In genomic region chr14:88007608-88008007, GRCh38 we compare ENCODE assay signal across 21 cellular contexts. TPM values are rescaled to one million over a fixed set of nuclear protein-coding genes. Genes with fewer than 3 reads are reported as not detected.
DNase-seq lines count a peak whose midpoint lies in the region; ATAC-seq lines count a peak whose summit lies in the region.
"Had no signal": no experiment of that assay in that cellular context is flagged by ENCODE, and none has a peak within 500 bp of the region (broad histone marks: within the 10 kb centered on the region; RNA-seq: fewer than 3 reads in every experiment).

No MANE protein-coding gene starts in this region.

- intact Hi-C loops in activated naive CD4-positive, alpha-beta T cell treated with anti-CD3 and anti-CD28 coated beads for 36 hours (cut with micrococcal nuclease), result loop anchor here (1.0 to 5.0 kb wide), 5 partner anchors 9 to 1619 kb away; partner anchors contain the start of genes EML5 and ZC3H14

- H3K9me3 Mint-ChIP-seq in activated naive CD4-positive, alpha-beta T cell treated with anti-CD3 and anti-CD28 coated beads for 36 hours, result no peaks in the 10 kb centered on the region
- H3K9me3 Mint-ChIP-seq in T-cell, result no peaks in the 10 kb centered on the region
- H3K9me3 Mint-ChIP-seq in central memory CD8-positive, alpha-beta T cell, result no peaks in the 10 kb centered on the region
- no peaks in the 10 kb centered on the region for H3K9me3 Mint-ChIP-seq in stimulated activated naive B cell treated with anti-CD40 and anti-IgM and Interleukin-4, amounts not matched to agents 10 μg/mL and 1 μg/mL and 100 μg/mL, for 72 hours
- H3K9me3 Mint-ChIP-seq: neural progenitor cell had no signal

- H3K4me1 Mint-ChIP-seq in activated naive CD4-positive, alpha-beta T cell treated with anti-CD3 and anti-CD28 coated beads for 36 hours (ENCODE audit: low read depth), result peaks cover 66% of the 10 kb centered on the region
- H3K4me1 Mint-ChIP-seq in T-cell, result peaks cover 75 to 78% (median 76%) of the 10 kb centered on the region in 3 donors
- H3K4me1 Mint-ChIP-seq in central memory CD8-positive, alpha-beta T cell, result peaks cover 71% of the 10 kb centered on the region
- H3K4me1 Mint-ChIP-seq in stimulated activated naive B cell treated with anti-CD40 and anti-IgM and Interleukin-4, amounts not matched to agents 10 μg/mL and 1 μg/mL and 100 μg/mL, for 72 hours, result peaks cover 35 to 62% of the 10 kb centered on the region in 2 donors
- H3K4me1 Mint-ChIP-seq: neural progenitor cell had no signal

- H3K36me3 Mint-ChIP-seq in activated naive CD4-positive, alpha-beta T cell treated with anti-CD3 and anti-CD28 coated beads for 36 hours (ENCODE audit: low read depth), result peaks cover 39% of the 10 kb centered on the region
- H3K36me3 Mint-ChIP-seq in T-cell, result peaks cover 31% of the 10 kb centered on the region
- peaks cover 29% of the 10 kb centered on the region for H3K36me3 Mint-ChIP-seq in central memory CD8-positive, alpha-beta T cell (ENCODE audit: insufficient read depth)
- H3K36me3 Mint-ChIP-seq in stimulated activated naive B cell treated with anti-CD40 and anti-IgM and Interleukin-4, amounts not matched to agents 10 μg/mL and 1 μg/mL and 100 μg/mL, for 72 hours, result peaks cover 14 to 26% of the 10 kb centered on the region in 2 donors
- H3K36me3 Mint-ChIP-seq: neural progenitor cell had no signal

- peak overlapping the region; percentile 83 for H3K27ac Mint-ChIP-seq in activated naive CD4-positive, alpha-beta T cell treated with anti-CD3 and anti-CD28 coated beads for 36 hours
- H3K27ac Mint-ChIP-seq in T-cell, result peak overlapping the region; percentile 79 to 88
- peak overlapping the region; percentile 86 for H3K27ac Mint-ChIP-seq in central memory CD8-positive, alpha-beta T cell (ENCODE audit: low read depth)
- H3K27ac Mint-ChIP-seq in stimulated activated naive B cell treated with anti-CD40 and anti-IgM and Interleukin-4, amounts not matched to agents 10 μg/mL and 1 μg/mL and 100 μg/mL, for 72 hours, result no peak overlapping the region
- H3K27ac Mint-ChIP-seq: neural progenitor cell, progenitor cell of endocrine pancreas had no signal

- CTCF ChIA-PET in activated naive CD4-positive, alpha-beta T cell treated with anti-CD3 and anti-CD28 coated beads for 36 hours (lab: Charles Lee), result interaction anchor here (0.7 kb wide), 2 partner anchors 10 kb away, joined by 3 to 4 read pairs; no protein-coding TSS in a partner anchor
- CTCF ChIA-PET in T-cell (lab: Charles Lee), result interaction anchor here in 1 of 2 donors (1.8 to 2.9 kb wide), 3 partner anchors 13 to 62 kb away, joined by 10 to 13 read pairs (median 13); partner anchors contain the start of gene GALC

- POLR2A ChIA-PET in T-cell (lab: Charles Lee), result interaction anchor here in 1 of 2 donors (0.6 to 4.1 kb wide), 2 partner anchors 12 to 40 kb away, joined by 3 to 59 read pairs; no protein-coding TSS in a partner anchor

- no peak for DNase-seq in activated naive CD4-positive, alpha-beta T cell treated with anti-CD3 and anti-CD28 coated beads for 36 hours
- no peak for DNase-seq in activated naive CD4-positive, alpha-beta T cell treated with Interleukin-2 at 50 U/mL for 16 hours
- no peak for DNase-seq in T-cell
- DNase-seq in central memory CD8-positive, alpha-beta T cell (ENCODE audit: low spot score in 2 of 2), result no peak
- DNase-seq in stimulated activated naive B cell treated with anti-CD40 and anti-IgM and Interleukin-4, amounts not matched to agents 10 μg/mL and 1 μg/mL and 100 μg/mL, for 72 hours, result no peak
- no peak for DNase-seq in NCI-H748 treated with DMSO at 0.1 percent for 48 hours (lab: John Stamatoyannopoulos, UW)
- no peak for DNase-seq in inferior parietal cortex (ENCODE audit: extremely low spot score)
- DNase-seq: activated CD4-positive, CD25-positive, alpha-beta regulatory T cell; adrenal gland; cortex of kidney; DMS79; glutamatergic neuron; left colon; midbrain; NCI-H1436 treated with DMSO at 0.1 percent for 48 hours; NCI-H510A treated with DMSO at 0.1 percent for 48 hours; T1000; tibial artery had no signal

- no peaks in the 10 kb centered on the region for H3K27me3 Mint-ChIP-seq in activated naive CD4-positive, alpha-beta T cell treated with anti-CD3 and anti-CD28 coated beads for 36 hours (ENCODE audit: low read depth)
- no peaks in the 10 kb centered on the region for H3K27me3 Mint-ChIP-seq in T-cell
- H3K27me3 Mint-ChIP-seq in central memory CD8-positive, alpha-beta T cell, result no peaks in the 10 kb centered on the region
- no peaks in the 10 kb centered on the region for H3K27me3 Mint-ChIP-seq in stimulated activated naive B cell treated with anti-CD40 and anti-IgM and Interleukin-4, amounts not matched to agents 10 μg/mL and 1 μg/mL and 100 μg/mL, for 72 hours
- H3K27me3 Mint-ChIP-seq: progenitor cell of endocrine pancreas had no signal

- ATAC-seq in T-cell (replicated peaks in 1 of 4) (no peak), GM21723 (IDR thresholded peaks at IDR 0.05; ENCODE audit: unreplicated experiment) (no peak)
- ATAC-seq in central memory CD8-positive, alpha-beta T cell (replicated peaks; ENCODE audit: extremely low read depth, poor library complexity, severe bottlenecking), result no peak
- ATAC-seq in stimulated activated naive B cell treated with anti-CD40 and anti-IgM and Interleukin-4, amounts not matched to agents 10 μg/mL and 1 μg/mL and 100 μg/mL, for 72 hours (replicated peaks), result no peak
- ATAC-seq: left colon had no signal

- H3K4me3 Mint-ChIP-seq in activated naive CD4-positive, alpha-beta T cell treated with anti-CD3 and anti-CD28 coated beads for 36 hours, result peak overlapping the region; percentile 73
- H3K4me3 Mint-ChIP-seq in T-cell, result peak overlapping the region; percentile 52 to 83 (median 67)
- peak overlapping the region; percentile 92 for H3K4me3 Mint-ChIP-seq in central memory CD8-positive, alpha-beta T cell
- peak overlapping the region; percentile 49 to 59 for H3K4me3 Mint-ChIP-seq in stimulated activated naive B cell treated with anti-CD40 and anti-IgM and Interleukin-4, amounts not matched to agents 10 μg/mL and 1 μg/mL and 100 μg/mL, for 72 hours
- H3K4me3 Mint-ChIP-seq: neural progenitor cell had no signal

RNA-seq across cellular contexts. Expression of gene GPR65, which starts 2.7 kb away (rescaled TPM):
- total RNA-seq in activated naive CD4-positive, alpha-beta T cell treated with anti-CD3 and anti-CD28 coated beads for 36 hours, result 10 to 100 TPM; 10.4 to 11.1 TPM
- 10 to 100 TPM in 3 of 5 donors, 1 to 10 TPM in 2; 8.3 to 13.4 (median 10.9) TPM for total RNA-seq in T-cell
- total RNA-seq: progenitor cell of endocrine pancreas had no signal

RNA-seq across cellular contexts. Expression of gene GALC, which starts 14.6 kb away (rescaled TPM):
- 10 to 100 TPM; 11.2 to 12.7 TPM for total RNA-seq in activated naive CD4-positive, alpha-beta T cell treated with anti-CD3 and anti-CD28 coated beads for 36 hours
- 10 to 100 TPM; 17.2 to 20.5 (median 18.6) TPM for total RNA-seq in T-cell
